ENCODE assay signal across 11 cellular contexts in the genomic region with DNA sequence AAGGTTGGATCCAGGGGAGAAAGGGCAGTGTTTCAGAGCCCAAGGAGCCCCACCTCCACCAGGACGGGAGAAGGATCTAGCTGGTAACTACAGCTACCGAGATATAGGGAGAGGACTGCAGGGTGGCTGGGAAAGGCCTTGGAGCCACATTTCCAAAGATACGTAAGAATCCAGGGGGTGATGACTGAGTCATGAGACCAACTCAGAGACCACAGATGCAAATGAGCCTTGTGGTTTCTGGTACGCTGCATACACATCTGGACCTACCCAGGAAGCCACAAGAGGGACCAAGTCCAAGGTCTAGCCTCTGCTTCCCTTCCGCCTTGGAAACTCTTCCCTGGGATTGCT. TPM values are rescaled to one million over a fixed set of nuclear protein-coding genes. Genes with fewer than 3 reads are reported as not detected.
A peak's percentile ranks its signal among the peaks of the same experiment; 100 is the strongest.
DNase-seq lines count a peak whose midpoint lies in the region; ATAC-seq, FAIRE-seq and TF ChIP-seq lines count a peak whose summit lies in the region.
"Had no signal": no experiment of that assay in that cellular context is flagged by ENCODE, and none has a peak within 500 bp of the region (broad histone marks: within the 10 kb centered on the region; RNA-seq: fewer than 3 reads in every experiment).

No MANE protein-coding gene starts in this region.

- no peaks in the 10 kb centered on the region for H3K27me3 ChIP-seq in SJCRH30

- FAIRE-seq in H54 (lab: Jason Lieb, UNC): peak; percentile 50

- no peaks in the 10 kb centered on the region for H3K36me3 ChIP-seq in SJCRH30

- no peak for TF ChIP-seq POLR2A in H54 (IDR thresholded peaks at IDR 0.05; ENCODE audit: low read depth, low read length)

- ATAC-seq in HG02973 (IDR thresholded peaks at IDR 0.05; ENCODE audit: unreplicated experiment): no peak

- H3K4me3 ChIP-seq in SJCRH30: no peak overlapping the region

- H3K4me1 ChIP-seq in SJCRH30: peaks cover 46% of the 10 kb centered on the region

- no peak overlapping the region for H3K27ac ChIP-seq in SJCRH30

- H3K9me3 ChIP-seq in SJCRH30 (replicated peaks): no peaks in the 10 kb centered on the region

- DNase-seq in AG08395 (ENCODE audit: low spot score): peak; percentile 97
- DNase-seq in H54 (ENCODE audit: insufficient read length, low spot score): peak; percentile 80
- DNase-seq in SJCRH30: peak; percentile 44 to 52
- DNase-seq in germinal center (ENCODE audit: low spot score): peak; percentile 50
- no peak for DNase-seq in NCI-H2029 (lab: John Stamatoyannopoulos, UW)
- DNase-seq in NCI-H2081 treated with DMSO at 0.1 percent for 48 hours (lab: John Stamatoyannopoulos, UW): no peak
- DNase-seq in NCI-H2081 (lab: John Stamatoyannopoulos, UW): no peak
- DNase-seq: DMS53, hypothalamus, NCI-H748 treated with DMSO at 0.1 percent for 48 hours had no signal

RNA-seq across cellular contexts. Expression of gene IGDCC4, which starts 13.5 kb away (rescaled TPM):
- total RNA-seq in SJCRH30 (2014; rRNA removed; shearing (Covaris generic)): 7.3 and 8.6 TPM in 2 replicates

RNA-seq across cellular contexts. Expression of gene IGDCC3, which starts 31.5 kb away (rescaled TPM):
- 6.6 and 8.7 TPM in 2 replicates for total RNA-seq in SJCRH30 (2014; rRNA removed; shearing (Covaris generic))

Comparison
In these comparisons a context has a peak if more than half of its experiments do, and no peak if none do; other contexts are left out.
1. DNase-seq: peak in AG08395 (single experiment), H54 (single experiment), SJCRH30 (2 of 2) and germinal center (single experiment); none in NCI-H2029 (single experiment), NCI-H2081 treated with DMSO at 0.1 percent for 48 hours (single experiment) and NCI-H2081 (0 of 2).